8 cellular contexts compared by ENCODE assay signal in the genomic region with DNA sequence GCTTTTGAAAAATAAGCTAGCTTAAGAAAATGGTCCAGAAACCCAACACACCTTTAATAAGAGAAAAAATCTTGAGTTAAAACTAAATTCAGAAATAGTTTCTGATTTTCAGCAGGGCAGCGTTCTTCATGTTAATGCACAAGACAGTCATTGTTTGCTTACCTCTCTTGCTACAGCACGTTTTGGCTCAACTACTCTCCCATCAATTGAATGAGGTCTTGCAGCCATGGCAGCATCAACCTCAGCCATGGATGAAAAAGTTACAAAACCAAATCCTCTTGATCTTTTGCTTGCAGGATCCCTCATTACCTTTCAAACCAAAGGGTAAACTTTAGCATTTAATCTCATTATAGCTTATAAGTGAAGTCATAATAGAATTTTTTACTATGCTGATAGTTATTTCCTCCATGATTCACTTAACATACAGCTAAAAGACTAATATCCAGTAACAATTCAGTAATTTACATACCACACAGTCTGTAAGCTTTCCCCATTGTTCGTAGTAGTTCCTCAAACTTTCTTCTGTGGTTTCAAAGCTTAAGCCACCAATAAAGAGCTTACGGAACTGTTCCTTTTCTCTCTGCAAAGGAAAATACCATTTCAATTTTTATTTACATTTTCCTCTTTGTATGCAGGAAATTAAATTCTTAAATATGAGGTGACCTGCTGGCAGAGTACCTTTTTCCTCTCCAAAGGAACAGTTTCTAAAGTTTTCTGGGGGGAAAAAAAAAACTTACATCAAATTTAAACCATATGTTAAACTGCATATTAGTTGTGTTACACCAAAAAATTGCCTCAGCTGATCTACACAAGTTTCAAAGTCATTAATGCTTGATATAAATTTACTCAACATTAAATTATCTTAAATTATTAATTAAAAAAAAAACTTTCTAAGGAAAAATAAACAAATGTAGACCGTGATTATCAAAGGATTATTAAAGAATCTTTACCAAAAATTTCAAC. TPM values are rescaled to one million over a fixed set of nuclear protein-coding genes. Genes with fewer than 3 reads are reported as not detected.
A peak's percentile ranks its signal among the peaks of the same experiment; 100 is the strongest.
DNase-seq lines count a peak whose midpoint lies in the region; ATAC-seq and TF ChIP-seq lines count a peak whose summit lies in the region.

No MANE protein-coding gene starts in this region.

- H3K27me3 ChIP-seq in SU-DHL-6 (ENCODE audit: low read length) (no peaks in the 10 kb centered on the region), right cardiac atrium (ENCODE audit: control insufficient read depth, insufficient read depth) (no peaks in the 10 kb centered on the region)

- no peak overlapping the region for H2AFZ ChIP-seq in SU-DHL-6 (ENCODE audit: low read depth, low read length, severe bottlenecking)

- peaks cover 5% of the 10 kb centered on the region for H3K27me3 Mint-ChIP-seq in T-helper 2 cell treated with Interferon-gamma antibody and Interleukin-4, amounts not matched to agents 5 μg/mL and 100 μg/mL, for 36 hours (ENCODE audit: low read depth)
- no peaks in the 10 kb centered on the region for H3K27me3 Mint-ChIP-seq in stimulated activated naive CD8-positive, alpha-beta T cell treated with anti-CD3 and anti-CD28 coated beads, Interleukin-15, amount 100 ng/mL, for 72 hours

- peak overlapping the region; percentile 98 for H3K4me3 Mint-ChIP-seq in T-helper 2 cell treated with Interferon-gamma antibody and Interleukin-4, amounts not matched to agents 5 μg/mL and 100 μg/mL, for 36 hours
- H3K4me3 Mint-ChIP-seq in stimulated activated naive CD8-positive, alpha-beta T cell treated with anti-CD3 and anti-CD28 coated beads, Interleukin-15, amount 100 ng/mL, for 72 hours, result peak overlapping the region; percentile 99 to 100

- H3F3A ChIP-seq in SU-DHL-6 (ENCODE audit: insufficient read depth), result peaks cover 79% of the 10 kb centered on the region

- peaks cover 86% of the 10 kb centered on the region for H3K79me2 ChIP-seq in SU-DHL-6 (ENCODE audit: insufficient read depth, low read length)

- H3K36me3 Mint-ChIP-seq in T-helper 2 cell treated with Interferon-gamma antibody and Interleukin-4, amounts not matched to agents 5 μg/mL and 100 μg/mL, for 36 hours (ENCODE audit: low read depth), result peaks cover 77% of the 10 kb centered on the region

- 13% methylated on average over 5 of the region's 5 CpGs for WGBS in right cardiac atrium

- H3K9me3 ChIP-seq in SU-DHL-6 (ENCODE audit: insufficient read depth, low read length) (no peaks in the 10 kb centered on the region), right cardiac atrium (ENCODE audit: control insufficient read depth, low read length) (no peaks in the 10 kb centered on the region)

- no peak for DNase-seq in T-helper 2 cell treated with Interferon-gamma antibody and Interleukin-4, amounts not matched to agents 5 μg/mL and 100 μg/mL, for 36 hours (ENCODE audit: low spot score)
- DNase-seq in T-helper 2 cell, result no peak
- DNase-seq in right cardiac atrium, result no peak
- no peak for DNase-seq in stimulated activated naive CD8-positive, alpha-beta T cell treated with anti-CD3 and anti-CD28 coated beads, Interleukin-15, amount 100 ng/mL, for 72 hours
- DNase-seq in NCI-H1092 (lab: John Stamatoyannopoulos, UW), result no peak

- peak overlapping the region; percentile 98; the same call in 1 of the 2 replicates for H3K9ac ChIP-seq in SU-DHL-6 (ENCODE audit: low read length)

- H3K4me1 Mint-ChIP-seq in T-helper 2 cell treated with Interferon-gamma antibody and Interleukin-4, amounts not matched to agents 5 μg/mL and 100 μg/mL, for 36 hours (ENCODE audit: low read depth), result peaks cover 51% of the 10 kb centered on the region
- peaks cover 66% of the 10 kb centered on the region for H3K4me1 Mint-ChIP-seq in stimulated activated naive CD8-positive, alpha-beta T cell treated with anti-CD3 and anti-CD28 coated beads, Interleukin-15, amount 100 ng/mL, for 72 hours

- H3K9me3 Mint-ChIP-seq in T-helper 2 cell treated with Interferon-gamma antibody and Interleukin-4, amounts not matched to agents 5 μg/mL and 100 μg/mL, for 36 hours, result no peaks in the 10 kb centered on the region
- no peaks in the 10 kb centered on the region for H3K9me3 Mint-ChIP-seq in stimulated activated naive CD8-positive, alpha-beta T cell treated with anti-CD3 and anti-CD28 coated beads, Interleukin-15, amount 100 ng/mL, for 72 hours

- no peak for ATAC-seq in right cardiac atrium
- no peak for ATAC-seq in stimulated activated naive CD8-positive, alpha-beta T cell treated with anti-CD3 and anti-CD28 coated beads, Interleukin-15, amount 100 ng/mL, for 72 hours
- no peak for ATAC-seq in HG03469 (IDR thresholded peaks at IDR 0.05; ENCODE audit: unreplicated experiment)
- no peak for ATAC-seq in GM18502 (IDR thresholded peaks at IDR 0.05; ENCODE audit: poor library complexity, unreplicated experiment)

- H3K4me2 ChIP-seq in SU-DHL-6 (ENCODE audit: low read depth, low read length, poor library complexity, severe bottlenecking), result peak overlapping the region; percentile 75

- H4K20me1 ChIP-seq in SU-DHL-6 (ENCODE audit: low read depth, low read length), result peaks cover 69% of the 10 kb centered on the region

- TF ChIP-seq CTCF in SU-DHL-6 (IDR thresholded peaks at IDR 0.05; ENCODE audit: insufficient read depth, low read length, poor library complexity, severe bottlenecking), result no peak

- H3K4me1 ChIP-seq in right cardiac atrium (ENCODE audit: control insufficient read depth, insufficient read depth, low read length), result peaks cover 9% of the 10 kb centered on the region

- intact Hi-C loops in right cardiac atrium (cut with DNase I), result no loop called here

- H3K36me3 ChIP-seq in SU-DHL-6 (ENCODE audit: low read length), result peaks cover 73% of the 10 kb centered on the region

- no peaks in the 10 kb centered on the region for H3K9me2 ChIP-seq in SU-DHL-6 (replicated peaks; ENCODE audit: insufficient read depth, low read length)

- H3K27ac Mint-ChIP-seq in T-helper 2 cell treated with Interferon-gamma antibody and Interleukin-4, amounts not matched to agents 5 μg/mL and 100 μg/mL, for 36 hours, result peak overlapping the region; percentile 100
- H3K27ac Mint-ChIP-seq in stimulated activated naive CD8-positive, alpha-beta T cell treated with anti-CD3 and anti-CD28 coated beads, Interleukin-15, amount 100 ng/mL, for 72 hours, result peak overlapping the region; percentile 100

- peak overlapping the region; percentile 19; the same call in 1 of the 2 replicates for H3K27ac ChIP-seq in SU-DHL-6 (ENCODE audit: low read depth, low read length)
- H3K27ac ChIP-seq in right cardiac atrium (ENCODE audit: low read length), result no peak overlapping the region

- H3K4me3 ChIP-seq in SU-DHL-6 (ENCODE audit: insufficient read depth, low read length, poor library complexity, severe bottlenecking) (peak overlapping the region; percentile 99), right cardiac atrium (ENCODE audit: low read length) (peak overlapping the region; percentile 56)

RNA-seq across cellular contexts. Expression of gene HNRNPA2B1, which starts 3.1 kb away (rescaled TPM):
- 100 to 1,000 TPM; 353 to 383 (median 368) TPM for total RNA-seq in right cardiac atrium
- polyA plus RNA-seq in right cardiac atrium, result 521 TPM

RNA-seq across cellular contexts. Expression of gene CBX3, which starts 4.1 kb away (rescaled TPM):
- total RNA-seq in right cardiac atrium, result 10 to 100 TPM; 68.1 to 82.5 (median 72.2) TPM
- polyA plus RNA-seq in right cardiac atrium, result 61.2 TPM

RNA-seq across cellular contexts. Expression of gene NFE2L3, which starts 45.4 kb away (rescaled TPM):
- total RNA-seq in right cardiac atrium, result 1 to 10 TPM in 2 of 4 donors, under 1 TPM in 2; 0.32 to 1.3 (median 1.00) TPM
- 1.1 TPM for polyA plus RNA-seq in right cardiac atrium
